ENCODE assay signal across 21 cellular contexts in the genomic region with DNA sequence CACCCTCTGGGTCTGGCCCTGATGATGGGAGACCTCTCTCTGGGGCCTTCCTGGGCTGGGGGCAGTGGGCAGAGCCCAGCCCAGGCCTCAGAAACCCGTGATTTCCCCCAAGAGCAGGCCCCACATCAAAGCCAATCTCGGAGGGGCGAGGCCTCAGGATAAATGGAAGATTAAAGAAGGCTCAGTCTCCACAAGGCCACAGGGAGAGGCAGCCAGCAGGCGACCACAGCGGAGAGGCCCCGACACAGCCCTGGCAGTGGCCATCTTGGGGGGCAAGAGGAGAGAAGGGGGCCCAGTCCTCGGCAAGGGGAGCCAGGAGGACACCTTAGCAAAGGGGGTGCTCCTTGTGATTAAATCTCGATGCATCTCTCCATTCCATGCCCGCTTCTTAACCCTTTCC. TPM values are rescaled to one million over a fixed set of nuclear protein-coding genes. Genes with fewer than 3 reads are reported as not detected.
DNase-seq lines count a peak whose midpoint lies in the region; ATAC-seq, FAIRE-seq and TF ChIP-seq lines count a peak whose summit lies in the region.
"Had no signal": no experiment of that assay in that cellular context is flagged by ENCODE, and none has a peak within 500 bp of the region (broad histone marks: within the 10 kb centered on the region; RNA-seq: fewer than 3 reads in every experiment).

No MANE protein-coding gene starts in this region.

- H3K4me1 ChIP-seq in GM23338 (ENCODE audit: insufficient read depth) (no peaks in the 10 kb centered on the region; the same call in 1 of the 2 replicates), neuronal stem cell (ENCODE audit: control insufficient read depth in 2 of 2, insufficient read depth in 1 of 2, low read depth in 1 of 2, low read length in 2 of 2) (peaks cover 0 to 3% of the 10 kb centered on the region in 2 donors), breast epithelium (no peaks in the 10 kb centered on the region)

- H3K4me3 Mint-ChIP-seq in GM23338 (no peak overlapping the region), glutamatergic neuron (ENCODE audit: unreplicated experiment) (peak overlapping the region; percentile 34)
- no peak overlapping the region for H3K4me3 Mint-ChIP-seq in activated naive CD4-positive, alpha-beta T cell treated with anti-CD3 and anti-CD28 coated beads for 36 hours
- H3K4me3 Mint-ChIP-seq: CD4-positive, alpha-beta memory T cell; H9; HFFc6 had no signal

- H3K4me1 Mint-ChIP-seq in GM23338 (peaks cover 11% of the 10 kb centered on the region), glutamatergic neuron (ENCODE audit: low read depth, unreplicated experiment) (peaks cover 4% of the 10 kb centered on the region)
- no peaks in the 10 kb centered on the region for H3K4me1 Mint-ChIP-seq in activated naive CD4-positive, alpha-beta T cell treated with anti-CD3 and anti-CD28 coated beads for 36 hours (ENCODE audit: low read depth)
- H3K4me1 Mint-ChIP-seq: CD4-positive, alpha-beta memory T cell had no signal

- peak overlapping the region; percentile 10 for H3K23ac ChIP-seq in neuronal stem cell (ENCODE audit: low read depth, low read length, poor library complexity)

- H4K20me1 ChIP-seq in GM23338 (replicated peaks; ENCODE audit: insufficient read depth), result no peaks in the 10 kb centered on the region

- peak overlapping the region; percentile 47 for H2BK15ac ChIP-seq in neuronal stem cell (ENCODE audit: low read length)

- DNase-seq in GM23338 (ENCODE audit: low spot score) (no peak), WERI-Rb-1 (no peak), glutamatergic neuron (no peak), neuronal stem cell (ENCODE audit: low spot score) (no peak), breast epithelium (ENCODE audit: low spot score in 2 of 2) (no peak), GM12892 (ENCODE audit: insufficient read length) (no peak)
- DNase-seq in activated naive CD4-positive, alpha-beta T cell treated with anti-CD3 and anti-CD28 coated beads for 36 hours, result no peak
- DNase-seq: Caco-2; CD4-positive, alpha-beta memory T cell; H9; HFFc6; KG1; NCI-H1092 treated with DMSO at 0.1 percent for 48 hours; NCI-H1436 treated with DMSO at 0.1 percent for 48 hours; NCI-H2029; NCI-H345; NCI-H774; Right ventricle myocardium superior had no signal

- TF ChIP-seq POLR2A in breast epithelium (IDR thresholded peaks at IDR 0.05) (no peak), GM12892 (IDR thresholded peaks at IDR 0.05; ENCODE audit: low read depth, low read length) (no peak)

- no peak overlapping the region for H3K4me2 ChIP-seq in GM23338
- no peak overlapping the region for H3K4me2 ChIP-seq in neuronal stem cell (ENCODE audit: insufficient read depth, low read length, poor library complexity, severe bottlenecking)

- no peak overlapping the region for H3K4ac ChIP-seq in neuronal stem cell (ENCODE audit: low read length)

- peaks cover 4% of the 10 kb centered on the region for H3K9me3 ChIP-seq in WERI-Rb-1 (ENCODE audit: severe bottlenecking)
- H3K9me3 ChIP-seq in neuronal stem cell (replicated peaks in 1 of 2; ENCODE audit: control insufficient read depth in 2 of 2, insufficient read depth in 1 of 2, low read depth in 1 of 2, low read length in 2 of 2), result peaks cover 3 to 6% of the 10 kb centered on the region in 2 donors
- H3K9me3 ChIP-seq in breast epithelium, result no peaks in the 10 kb centered on the region
- H3K9me3 ChIP-seq: Caco-2 had no signal

- no peak overlapping the region for H2BK120ac ChIP-seq in neuronal stem cell (ENCODE audit: low read depth, low read length)

- H3K18ac ChIP-seq in neuronal stem cell (ENCODE audit: low read length), result peak overlapping the region; percentile 11

- H3K79me2 ChIP-seq in GM23338 (replicated peaks; ENCODE audit: insufficient read depth), result no peaks in the 10 kb centered on the region

- H3K9me3 Mint-ChIP-seq in GM23338 (no peaks in the 10 kb centered on the region), glutamatergic neuron (ENCODE audit: unreplicated experiment) (peaks cover 7% of the 10 kb centered on the region)
- H3K9me3 Mint-ChIP-seq in activated naive CD4-positive, alpha-beta T cell treated with anti-CD3 and anti-CD28 coated beads for 36 hours, result no peaks in the 10 kb centered on the region
- H3K9me3 Mint-ChIP-seq: HFFc6 had no signal

- intact Hi-C loops in activated naive CD4-positive, alpha-beta T cell treated with anti-CD3 and anti-CD28 coated beads for 36 hours (cut with micrococcal nuclease), result no loop called here
- intact Hi-C loops in breast epithelium (cut with DNase I; ENCODE audit: low total_unique reads), result no loop called here

- H4K91ac ChIP-seq in neuronal stem cell (ENCODE audit: low read depth, low read length, poor library complexity), result no peak overlapping the region

- H3K36me3 ChIP-seq in GM23338 (ENCODE audit: insufficient read depth) (no peaks in the 10 kb centered on the region), WERI-Rb-1 (no peaks in the 10 kb centered on the region), neuronal stem cell (replicated peaks in 1 of 2; ENCODE audit: control insufficient read depth in 2 of 2, insufficient read depth in 2 of 2, low read length in 2 of 2) (no peaks in the 10 kb centered on the region), breast epithelium (no peaks in the 10 kb centered on the region)

- peak; percentile 44 for ATAC-seq in GM23338

- H3K4me3 ChIP-seq in GM23338 (no peak overlapping the region), WERI-Rb-1 (ENCODE audit: low read depth, low read length) (no peak overlapping the region), neuronal stem cell (ENCODE audit: low read length in 2 of 2) (no peak overlapping the region), breast epithelium (no peak overlapping the region)

- H3K9ac ChIP-seq in neuronal stem cell (ENCODE audit: low read depth, low read length, poor library complexity), result no peak overlapping the region

- H2BK5ac ChIP-seq in neuronal stem cell (ENCODE audit: low read length), result no peak overlapping the region

- no peak overlapping the region for H3K27ac ChIP-seq in GM23338 (ENCODE audit: low read depth)
- peak overlapping the region; percentile 40 for H3K27ac ChIP-seq in WERI-Rb-1
- H3K27ac ChIP-seq in neuronal stem cell (replicated peaks; ENCODE audit: low read length), result no peak overlapping the region
- H3K27ac ChIP-seq in breast epithelium, result no peak overlapping the region
- H3K27ac ChIP-seq: HL-60 had no signal

- no peaks in the 10 kb centered on the region for H3K9me2 ChIP-seq in GM23338 (ENCODE audit: insufficient read depth)

- H2AFZ ChIP-seq in GM23338 (peak overlapping the region; percentile 76; the same call in 1 of the 2 replicates), neuronal stem cell (ENCODE audit: low read length) (peak overlapping the region; percentile 29)

- H3F3A ChIP-seq in GM23338 (replicated peaks; ENCODE audit: low read depth), result no peaks in the 10 kb centered on the region

- no peaks in the 10 kb centered on the region for H3K27me3 ChIP-seq in GM23338 (ENCODE audit: insufficient read depth)
- no peaks in the 10 kb centered on the region for H3K27me3 ChIP-seq in WERI-Rb-1 (ENCODE audit: insufficient read depth, low read depth, severe bottlenecking)
- H3K27me3 ChIP-seq in neuronal stem cell (ENCODE audit: control insufficient read depth in 3 of 3, insufficient read depth in 3 of 3, low read depth in 1 of 3, low read length in 3 of 3), result peaks cover 0 to 4% (median 0%) of the 10 kb centered on the region in 3 experiments
- no peaks in the 10 kb centered on the region for H3K27me3 ChIP-seq in breast epithelium

- H4K8ac ChIP-seq in neuronal stem cell (ENCODE audit: low read depth, low read length), result no peak overlapping the region

- H3K14ac ChIP-seq in neuronal stem cell (ENCODE audit: low read length), result no peak overlapping the region

- WGBS in neuronal stem cell (ENCODE audit: extremely low coverage in 2 of 2, insufficient read length in 2 of 2, insufficient replicate concordance in 1 of 2), 2 donors, result no CpG with 5 or more reads among the region's 9 CpGs

- H2BK12ac ChIP-seq in neuronal stem cell (ENCODE audit: low read length), result no peak overlapping the region

- H2AK5ac ChIP-seq in neuronal stem cell (ENCODE audit: low read depth, low read length), result peak overlapping the region; percentile 83

- no peaks in the 10 kb centered on the region for H3K79me1 ChIP-seq in neuronal stem cell (ENCODE audit: low read depth, low read length)

- TF ChIP-seq CTCF in GM23338 (conservative IDR thresholded peaks at IDR 0.05; ENCODE audit: low read depth in 2 of 2) (no peak), WERI-Rb-1 (IDR thresholded peaks at IDR 0.05; ENCODE audit: low read depth, low read length) (no peak), glutamatergic neuron (IDR thresholded peaks at IDR 0.05; ENCODE audit: partially characterized antibody, unreplicated experiment) (no peak), breast epithelium (IDR thresholded peaks at IDR 0.05) (no peak)

- H3K27me3 Mint-ChIP-seq in GM23338 (ENCODE audit: insufficient read depth, low read depth, poor library complexity) (peaks cover 7% of the 10 kb centered on the region), glutamatergic neuron (ENCODE audit: unreplicated experiment) (peaks cover 10% of the 10 kb centered on the region)
- H3K27me3 Mint-ChIP-seq in activated naive CD4-positive, alpha-beta T cell treated with anti-CD3 and anti-CD28 coated beads for 36 hours (ENCODE audit: low read depth), result no peaks in the 10 kb centered on the region

- CTCF ChIA-PET in activated naive CD4-positive, alpha-beta T cell treated with anti-CD3 and anti-CD28 coated beads for 36 hours (lab: Charles Lee), result interaction anchor here (1.1 kb wide), 1 partner anchor 8 kb away, joined by 3 read pairs; no protein-coding TSS in a partner anchor

- H3K36me3 Mint-ChIP-seq in GM23338 (ENCODE audit: low read depth), result no peaks in the 10 kb centered on the region
- peaks cover 13% of the 10 kb centered on the region for H3K36me3 Mint-ChIP-seq in glutamatergic neuron (ENCODE audit: unreplicated experiment)
- no peaks in the 10 kb centered on the region for H3K36me3 Mint-ChIP-seq in activated naive CD4-positive, alpha-beta T cell treated with anti-CD3 and anti-CD28 coated beads for 36 hours (ENCODE audit: low read depth)

- no peak overlapping the region for H3K27ac Mint-ChIP-seq in GM23338
- H3K27ac Mint-ChIP-seq in glutamatergic neuron (ENCODE audit: unreplicated experiment), result no peak overlapping the region
- H3K27ac Mint-ChIP-seq in activated naive CD4-positive, alpha-beta T cell treated with anti-CD3 and anti-CD28 coated beads for 36 hours, result no peak overlapping the region
- H3K27ac Mint-ChIP-seq: H9, HFFc6 had no signal

- no peak for FAIRE-seq in GM12892 (lab: Jason Lieb, UNC)
- FAIRE-seq: G401.6 had no signal

TF ChIP-seq in GM23338, 12 proteins besides CTCF, POLR2A, EP300 and RAD21 (continues in another document):
- TF ChIP-seq EZH2 (IDR thresholded peaks at IDR 0.05; ENCODE audit: low read depth, unreplicated experiment) (no peak), ZNF331 (CRISPR knock-in tag; IDR thresholded peaks at IDR 0.05; ENCODE audit: low read depth) (no peak)

RNA-seq across cellular contexts. Expression of a gene that starts 12.5 kb away (rescaled TPM):
- total RNA-seq in GM23338 (2014; rRNA removed; shearing (Covaris generic)), result 4.5 and 8.5 TPM in 2 replicates
- 10.3 and 10.4 TPM in 2 replicates for polyA plus RNA-seq in GM23338 (2016; fragmentation: Nextera tagmentation; extraction: Ambion mirVana)
- total RNA-seq in glutamatergic neuron (ENCODE audit: unreplicated experiment) (6.1 TPM), breast epithelium (1 to 10 TPM; 1.6 to 5.1 (median 2.0) TPM)
- 8.4 TPM for polyA plus RNA-seq in neuronal stem cell (2013, experiment 1 of 2)
- polyA plus RNA-seq in neuronal stem cell (2013, experiment 2 of 2), result 8.8 TPM
- total RNA-seq in activated naive CD4-positive, alpha-beta T cell treated with anti-CD3 and anti-CD28 coated beads for 36 hours, result under 1 TPM; 0.12 TPM
- polyA plus RNA-seq in GM12892 (2012; ENCODE audit: missing spikeins), result 1.6 TPM
- total RNA-seq: CD4-positive, alpha-beta memory T cell; SK-MEL-5 had no signal
- polyA plus RNA-seq: CD4-positive, alpha-beta memory T cell had no signal
